14 cellular contexts compared by ENCODE assay signal in genomic region chr22:32661737-32662586, GRCh38.
DNase-seq lines count a peak whose midpoint lies in the region; TF ChIP-seq lines count a peak whose summit lies in the region.
"Had no signal": no experiment of that assay in that cellular context is flagged by ENCODE, and none has a peak within 500 bp of the region (broad histone marks: within the 10 kb centered on the region; RNA-seq: fewer than 3 reads in every experiment).

No MANE protein-coding gene starts in this region.

- H3K9me3 ChIP-seq in skeletal muscle satellite cell (replicated peaks; ENCODE audit: low read length), result no peaks in the 10 kb centered on the region
- no peaks in the 10 kb centered on the region for H3K9me3 ChIP-seq in HAP-1
- H3K9me3 ChIP-seq: testis had no signal

- DNase-seq in ELR (ENCODE audit: low read depth) (peak; percentile 70), amniotic epithelial cell (ENCODE audit: low read depth) (peak; percentile 64), fibroblast of villous mesenchyme (ENCODE audit: low read depth) (peak; percentile 89), NCI-H1694 treated with DMSO at 0.1 percent for 48 hours (lab: John Stamatoyannopoulos, UW) (no peak), HAP-1 (ENCODE audit: low spot score in 2 of 2) (no peak), kidney tubule cell (ENCODE audit: low spot score) (no peak), NCI-H2081 treated with DMSO at 0.1 percent for 48 hours (lab: John Stamatoyannopoulos, UW) (no peak)
- DNase-seq: CD4-positive, CD25-positive, alpha-beta regulatory T cell; erythroblast; NCI-H774; stimulated activated CD4-positive, alpha-beta T cell treated with anti-CD3 and anti-CD28 coated beads, Interleukin-2, amount 100 ng/mL, for 24 hours; T-cell; testis had no signal

- no peak for TF ChIP-seq CTCF in fibroblast of villous mesenchyme (IDR thresholded peaks at IDR 0.05; ENCODE audit: insufficient read depth, low read depth, low read length)

- H3K36me3 ChIP-seq in skeletal muscle satellite cell (ENCODE audit: insufficient read depth, low read length) (no peaks in the 10 kb centered on the region), HAP-1 (replicated peaks) (no peaks in the 10 kb centered on the region)

- H3K4me1 ChIP-seq in skeletal muscle satellite cell (ENCODE audit: control insufficient read depth, insufficient read depth, low read length) (peaks cover 11% of the 10 kb centered on the region), HAP-1 (no peaks in the 10 kb centered on the region)
- H3K4me1 ChIP-seq: testis had no signal

- peak overlapping the region; percentile 44 for H3K4me2 ChIP-seq in skeletal muscle satellite cell (ENCODE audit: low read length)

- H3K9ac ChIP-seq in skeletal muscle satellite cell (ENCODE audit: low read depth, low read length), result no peak overlapping the region

- H3K4me3 ChIP-seq in fibroblast of villous mesenchyme (ENCODE audit: low read depth, low read length), result no peak overlapping the region
- no peak overlapping the region for H3K4me3 ChIP-seq in skeletal muscle satellite cell (ENCODE audit: low read length)
- no peak overlapping the region for H3K4me3 ChIP-seq in HAP-1
- H3K4me3 ChIP-seq: testis had no signal

- in situ Hi-C loops in HAP-1 (cut with MboI; ENCODE audit: low sequenced_read_pairs), result loop anchor here (25.0 kb wide), 2 partner anchors 325 to 550 kb away; no protein-coding TSS in a partner anchor

- H3K27me3 ChIP-seq in skeletal muscle satellite cell (ENCODE audit: control insufficient read depth, insufficient read depth, low read length) (no peaks in the 10 kb centered on the region), HAP-1 (ENCODE audit: low read depth) (no peaks in the 10 kb centered on the region)
- H3K27me3 ChIP-seq: testis had no signal

Comparison
In these comparisons a context has a peak if more than half of its experiments do, and no peak if none do; other contexts are left out.
1. DNase-seq: peak in ELR (single experiment), amniotic epithelial cell (single experiment) and fibroblast of villous mesenchyme (single experiment); none in NCI-H1694 treated with DMSO at 0.1 percent for 48 hours (single experiment), HAP-1 (0 of 2), kidney tubule cell (single experiment) and NCI-H2081 treated with DMSO at 0.1 percent for 48 hours (single experiment).